15 cellular contexts compared by ENCODE assay signal in the genomic region with DNA sequence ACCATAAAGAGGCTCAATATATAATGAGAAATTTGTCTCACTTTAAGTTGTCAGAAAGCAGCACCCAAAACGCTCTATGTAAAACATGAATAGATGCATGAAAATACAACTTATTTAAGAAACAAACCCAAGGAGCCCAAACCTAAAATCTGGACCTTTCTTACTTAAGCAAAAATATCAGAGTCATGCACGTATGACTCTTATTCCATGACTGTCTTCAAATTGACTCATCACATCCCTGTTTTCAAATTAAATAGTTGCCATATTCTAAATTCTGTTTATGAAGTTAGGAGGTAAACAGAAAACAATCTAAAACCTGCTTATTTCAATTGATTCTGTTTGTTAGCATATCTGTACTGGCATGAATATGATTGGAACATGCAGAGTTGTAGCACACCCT. TPM values are rescaled to one million over a fixed set of nuclear protein-coding genes. Genes with fewer than 3 reads are reported as not detected.
DNase-seq lines count a peak whose midpoint lies in the region; ATAC-seq and TF ChIP-seq lines count a peak whose summit lies in the region.
"Had no signal": no experiment of that assay in that cellular context is flagged by ENCODE, and none has a peak within 500 bp of the region (broad histone marks: within the 10 kb centered on the region; RNA-seq: fewer than 3 reads in every experiment).

No MANE protein-coding gene starts in this region.

- H4K20me1 ChIP-seq in PC-3 (ENCODE audit: low read length), result no peaks in the 10 kb centered on the region

- peaks cover 0 to 30% (median 21%) of the 10 kb centered on the region in 9 donors for H3K4me1 ChIP-seq in heart right ventricle
- no peaks in the 10 kb centered on the region for H3K4me1 ChIP-seq in PC-3 (ENCODE audit: insufficient read depth, low read length)

- H3K27ac Mint-ChIP-seq in stimulated activated naive CD8-positive, alpha-beta T cell treated with anti-CD3 and anti-CD28 coated beads, Interleukin-15, amount 100 ng/mL, for 72 hours, result no peak overlapping the region
- H3K27ac Mint-ChIP-seq: activated B cell treated with CpG ODN at 0.5 μM for 24 hours; naive B cell; stimulated activated effector memory CD8-positive, alpha-beta T cell treated with anti-CD3 and anti-CD28 coated beads, Interleukin-12 subunit alpha, Interleukin-12 subunit beta, amount 100 ng/mL, for 72 hours had no signal

- H3K79me2 ChIP-seq in PC-3 (ENCODE audit: low read length), result no peaks in the 10 kb centered on the region

- intact Hi-C loops in heart right ventricle (cut with DNase I), result no loop called here
- intact Hi-C loops in cardiac septum (cut with DNase I), result no loop called here
- intact Hi-C loops in PC-3 (cut with micrococcal nuclease), result no loop called here

- H3K4me1 Mint-ChIP-seq in stimulated activated naive CD8-positive, alpha-beta T cell treated with anti-CD3 and anti-CD28 coated beads, Interleukin-15, amount 100 ng/mL, for 72 hours, result peaks cover 29% of the 10 kb centered on the region

- H2AFZ ChIP-seq in PC-3 (ENCODE audit: low read length), result no peak overlapping the region

- H3K27me3 ChIP-seq in heart right ventricle (no peaks in the 10 kb centered on the region), PC-3 (ENCODE audit: low read length) (no peaks in the 10 kb centered on the region)
- H3K27me3 ChIP-seq: gastroesophageal sphincter had no signal

- no TSS peak for BruUV-seq in PC-3 (replicated peaks; lab: Mats Ljungman, UMichigan)

- H3K27ac ChIP-seq in heart right ventricle (peak overlapping the region in 6 of 10 donors; percentile 0 to 62 (median 28)), PC-3 (ENCODE audit: low read length) (no peak overlapping the region), epithelial cell of prostate (no peak overlapping the region)

- POLR2A ChIA-PET in PC-3 (lab: Charles Lee; ENCODE audit: unreplicated experiment), result no interaction called here

- H3K9me3 ChIP-seq in heart right ventricle (no peaks in the 10 kb centered on the region), PC-3 (ENCODE audit: low read length) (no peaks in the 10 kb centered on the region)
- H3K9me3 ChIP-seq: gastroesophageal sphincter had no signal

- TF ChIP-seq CTCF in heart right ventricle (IDR thresholded peaks at IDR 0.05) (no peak), PC-3 (conservative IDR thresholded peaks at IDR 0.05; ENCODE audit: low read depth, low read length) (no peak)

- WGBS in heart right ventricle, 2 donors, result 77 to 83% methylated on average over 2 of the region's 2 CpGs

- ATAC-seq in heart right ventricle, result no peak
- no peak for ATAC-seq in PC-3
- peak; percentile 3 for ATAC-seq in stimulated activated naive CD8-positive, alpha-beta T cell treated with anti-CD3 and anti-CD28 coated beads, Interleukin-15, amount 100 ng/mL, for 72 hours
- no peak for ATAC-seq in GM19035 (IDR thresholded peaks at IDR 0.05; ENCODE audit: unreplicated experiment)
- no peak for ATAC-seq in GM21515 (IDR thresholded peaks at IDR 0.05; ENCODE audit: unreplicated experiment)
- ATAC-seq: gastroesophageal sphincter had no signal

- no peak overlapping the region for H3K9ac ChIP-seq in PC-3 (ENCODE audit: low read length)

- H3K36me3 ChIP-seq in heart right ventricle (no peaks in the 10 kb centered on the region), PC-3 (ENCODE audit: low read depth, low read length) (no peaks in the 10 kb centered on the region)
- H3K36me3 ChIP-seq: gastroesophageal sphincter had no signal

- H3K27me3 Mint-ChIP-seq in stimulated activated naive CD8-positive, alpha-beta T cell treated with anti-CD3 and anti-CD28 coated beads, Interleukin-15, amount 100 ng/mL, for 72 hours, result no peaks in the 10 kb centered on the region
- H3K27me3 Mint-ChIP-seq: activated B cell treated with CpG ODN at 0.5 μM for 24 hours had no signal

- peak overlapping the region; percentile 15 to 59 for H3K4me3 Mint-ChIP-seq in stimulated activated naive CD8-positive, alpha-beta T cell treated with anti-CD3 and anti-CD28 coated beads, Interleukin-15, amount 100 ng/mL, for 72 hours
- H3K4me3 Mint-ChIP-seq: activated B cell treated with CpG ODN at 0.5 μM for 24 hours; stimulated activated effector memory CD8-positive, alpha-beta T cell treated with anti-CD3 and anti-CD28 coated beads, Interleukin-12 subunit alpha, Interleukin-12 subunit beta, amount 100 ng/mL, for 72 hours had no signal

- H3K4me3 ChIP-seq in heart right ventricle, result no peak overlapping the region
- no peak overlapping the region for H3K4me3 ChIP-seq in PC-3 (ENCODE audit: low read length)
- H3K4me3 ChIP-seq: gastroesophageal sphincter had no signal

- H3K9me3 Mint-ChIP-seq in stimulated activated naive CD8-positive, alpha-beta T cell treated with anti-CD3 and anti-CD28 coated beads, Interleukin-15, amount 100 ng/mL, for 72 hours, result no peaks in the 10 kb centered on the region
- H3K9me3 Mint-ChIP-seq: activated B cell treated with CpG ODN at 0.5 μM for 24 hours; activated T-cell treated with anti-CD3 and anti-CD28 coated beads, Interleukin-2, amount 50 U/mL, for 4 hours; stimulated activated effector memory CD8-positive, alpha-beta T cell treated with anti-CD3 and anti-CD28 coated beads, Interleukin-12 subunit alpha, Interleukin-12 subunit beta, amount 100 ng/mL, for 72 hours had no signal

- DNase-seq in heart right ventricle (no peak), cardiac septum (ENCODE audit: low spot score) (no peak), PC-3 (peak; percentile 6), epithelial cell of prostate (ENCODE audit: low read depth, low spot score) (peak; percentile 2), T-helper 9 cell (no peak)
- DNase-seq in stimulated activated naive CD8-positive, alpha-beta T cell treated with anti-CD3 and anti-CD28 coated beads, Interleukin-15, amount 100 ng/mL, for 72 hours, result no peak
- DNase-seq: activated B cell treated with CpG ODN at 0.5 μM for 24 hours; activated T-cell treated with anti-CD3 and anti-CD28 coated beads, Interleukin-2, amount 50 U/mL, for 4 hours; kidney; naive B cell; NCI-H82 had no signal

- CTCF ChIA-PET in PC-3 (lab: Charles Lee), result no interaction called here

- H3K9me2 ChIP-seq in PC-3 (replicated peaks; ENCODE audit: low read length), result no peaks in the 10 kb centered on the region

- H3K4me2 ChIP-seq in PC-3 (ENCODE audit: low read length), result no peak overlapping the region

- no peaks in the 10 kb centered on the region for H3F3A ChIP-seq in PC-3 (ENCODE audit: low read length, unreplicated experiment)

RNA-seq across cellular contexts. Expression of gene ANKRD6, which starts 42.2 kb away (rescaled TPM):
- total RNA-seq in heart right ventricle, result 10 to 100 TPM in 5 of 10 donors, 1 to 10 TPM in 5; 6.3 to 18.2 (median 10.4) TPM
- polyA plus RNA-seq in heart right ventricle, result 1 to 10 TPM; 2.0 to 7.5 TPM
- 6.5 TPM for total RNA-seq in cardiac septum
- total RNA-seq in PC-3 (2014; rRNA removed), result 5.6 and 6.9 TPM in 2 replicates

Comparison
In these comparisons a context has a peak if more than half of its experiments do, and no peak if none do; other contexts are left out.
1. DNase-seq: peak in PC-3 (single experiment) and epithelial cell of prostate (single experiment); none in heart right ventricle (0 of 2), cardiac septum (single experiment), stimulated activated naive CD8-positive, alpha-beta T cell treated with anti-CD3 and anti-CD28 coated beads, Interleukin-15, amount 100 ng/mL, for 72 hours (0 of 2) and T-helper 9 cell (single experiment).
2. H3K27ac ChIP-seq: peak in heart right ventricle (6 of 10); none in PC-3 (single experiment) and epithelial cell of prostate (single experiment).